1 cellular context compared by ENCODE assay signal in the genomic region with DNA sequence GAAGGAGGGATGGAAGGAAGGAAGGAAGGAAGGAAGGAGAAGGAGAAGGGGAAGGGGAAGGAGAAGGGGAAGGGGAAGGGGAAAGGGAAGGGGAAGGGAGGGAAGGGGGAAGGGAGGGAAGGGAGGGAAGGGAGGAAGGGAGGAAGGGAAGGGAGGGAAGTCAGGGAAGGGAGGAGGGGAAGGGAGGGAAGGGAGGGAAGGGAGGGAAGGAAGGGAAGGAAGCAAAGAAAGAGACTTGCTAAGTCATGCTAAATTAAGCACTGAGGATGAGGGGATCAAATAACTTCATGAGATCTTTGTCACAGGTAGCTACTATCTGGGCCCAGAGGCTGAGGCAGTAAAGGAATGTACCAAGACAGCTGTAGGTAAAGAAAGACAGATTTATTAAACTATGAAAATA.
TF ChIP-seq lines count a peak whose summit lies in the region.

No MANE protein-coding gene starts in this region.

TF ChIP-seq in HepG2, 621 proteins besides CTCF, POLR2A, EP300 and RAD21 (continued from another document):
- TF ChIP-seq ZC3H4 (CRISPR knock-in tag; IDR thresholded peaks at IDR 0.05; ENCODE audit: borderline replicate concordance): no peak
- TF ChIP-seq, protein P1, sequence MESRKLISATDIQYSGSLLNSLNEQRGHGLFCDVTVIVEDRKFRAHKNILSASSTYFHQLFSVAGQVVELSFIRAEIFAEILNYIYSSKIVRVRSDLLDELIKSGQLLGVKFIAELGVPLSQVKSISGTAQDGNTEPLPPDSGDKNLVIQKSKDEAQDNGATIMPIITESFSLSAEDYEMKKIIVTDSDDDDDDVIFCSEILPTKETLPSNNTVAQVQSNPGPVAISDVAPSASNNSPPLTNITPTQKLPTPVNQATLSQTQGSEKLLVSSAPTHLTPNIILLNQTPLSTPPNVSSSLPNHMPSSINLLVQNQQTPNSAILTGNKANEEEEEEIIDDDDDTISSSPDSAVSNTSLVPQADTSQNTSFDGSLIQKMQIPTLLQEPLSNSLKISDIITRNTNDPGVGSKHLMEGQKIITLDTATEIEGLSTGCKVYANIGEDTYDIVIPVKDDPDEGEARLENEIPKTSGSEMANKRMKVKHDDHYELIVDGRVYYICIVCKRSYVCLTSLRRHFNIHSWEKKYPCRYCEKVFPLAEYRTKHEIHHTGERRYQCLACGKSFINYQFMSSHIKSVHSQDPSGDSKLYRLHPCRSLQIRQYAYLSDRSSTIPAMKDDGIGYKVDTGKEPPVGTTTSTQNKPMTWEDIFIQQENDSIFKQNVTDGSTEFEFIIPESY (CRISPR knock-in tag; IDR thresholded peaks at IDR 0.05): no peak
- no peak for TF ChIP-seq ZNF121 (CRISPR knock-in tag; IDR thresholded peaks at IDR 0.05)
- no peak for TF ChIP-seq ZNF841 (CRISPR knock-in tag; IDR thresholded peaks at IDR 0.05; ENCODE audit: borderline replicate concordance)
- no peak for TF ChIP-seq GZF1 (CRISPR knock-in tag; IDR thresholded peaks at IDR 0.05)
- TF ChIP-seq ZNF572 (CRISPR knock-in tag; IDR thresholded peaks at IDR 0.05): no peak
- TF ChIP-seq ZNF672 (CRISPR knock-in tag; IDR thresholded peaks at IDR 0.05): no peak
- 0 out of 2 replicates have a peak, but pooled peaks have one; percentile 46 for TF ChIP-seq PCBP1 (IDR thresholded peaks at IDR 0.05; ENCODE audit: borderline replicate concordance, low read depth, low read length)
- TF ChIP-seq ZNF850 (CRISPR knock-in tag; conservative IDR thresholded peaks at IDR 0.05): no peak
- no peak for TF ChIP-seq ZNF124 (CRISPR knock-in tag; IDR thresholded peaks at IDR 0.05)
- TF ChIP-seq CC2D1A (CRISPR knock-in tag; IDR thresholded peaks at IDR 0.05): no peak
- no peak for TF ChIP-seq ZNF460 (CRISPR knock-in tag; IDR thresholded peaks at IDR 0.05; ENCODE audit: borderline replicate concordance)
- TF ChIP-seq ZNF557 (CRISPR knock-in tag; IDR thresholded peaks at IDR 0.05): no peak
- TF ChIP-seq POLR2AphosphoS5 (IDR thresholded peaks at IDR 0.05; ENCODE audit: low read depth, low read length): no peak
- TF ChIP-seq ZNF546 (CRISPR knock-in tag; conservative IDR thresholded peaks at IDR 0.05): no peak
TF ChIP-seq in HepG2: peak in this region for 3.
